9 cellular contexts compared by ENCODE assay signal in genomic region chr2:69774984-69775982, GRCh38. TPM values are rescaled to one million over a fixed set of nuclear protein-coding genes. Genes with fewer than 3 reads are reported as not detected.
A peak's percentile ranks its signal among the peaks of the same experiment; 100 is the strongest.
DNase-seq lines count a peak whose midpoint lies in the region; ATAC-seq and TF ChIP-seq lines count a peak whose summit lies in the region.
"Had no signal": no experiment of that assay in that cellular context is flagged by ENCODE, and none has a peak within 500 bp of the region (broad histone marks: within the 10 kb centered on the region; RNA-seq: fewer than 3 reads in every experiment).

No MANE protein-coding gene starts in this region.

- no peaks in the 10 kb centered on the region for H3K36me3 ChIP-seq in brain microvascular endothelial cell (replicated peaks)
- no peaks in the 10 kb centered on the region for H3K36me3 ChIP-seq in gastrocnemius medialis

- DNase-seq in brain microvascular endothelial cell (peak; percentile 51), gastrocnemius medialis (no peak), NCI-H187 (lab: John Stamatoyannopoulos, UW) (no peak), anterior cingulate cortex (lab: John Stamatoyannopoulos, UW) (no peak)
- DNase-seq: hypothalamus, NCI-H2029 treated with DMSO at 0.1 percent for 48 hours had no signal

- ATAC-seq in GM18861 (IDR thresholded peaks at IDR 0.05; ENCODE audit: unreplicated experiment) (peak; percentile 46), HG02759 (IDR thresholded peaks at IDR 0.05; ENCODE audit: unreplicated experiment) (peak; percentile 49), gastrocnemius medialis (no peak), GM21825 (IDR thresholded peaks at IDR 0.05; ENCODE audit: unreplicated experiment) (no peak)

- no peaks in the 10 kb centered on the region for H3K9me3 ChIP-seq in gastrocnemius medialis

- TF ChIP-seq CTCF in brain microvascular endothelial cell (IDR thresholded peaks at IDR 0.05; ENCODE audit: low read depth, low read length, missing control alignments) (no peak), gastrocnemius medialis (IDR thresholded peaks at IDR 0.05 in 4 of 5, conservative IDR thresholded peaks at IDR 0.05 in 1 of 5) (no peak)

- peaks cover 44 to 51% of the 10 kb centered on the region in 2 donors for H3K4me1 ChIP-seq in gastrocnemius medialis

- TF ChIP-seq POLR2A in gastrocnemius medialis (IDR thresholded peaks at IDR 0.05): no peak

- in situ Hi-C loops in brain microvascular endothelial cell (cut with HindIII; ENCODE audit: low pct_ligation_motif_present, low sequenced_read_pairs) (no loop called here), gastrocnemius medialis (cut with MboI; ENCODE audit: low sequenced_read_pairs in 4 of 4) (no loop called here)

- intact Hi-C loops in gastrocnemius medialis (cut with DNase I; ENCODE audit: low total_unique reads): loop anchor here (5.0 kb wide), 2 partner anchors 33 to 198 kb away; partner anchors contain the start of gene ANXA4

- H3K27ac ChIP-seq in brain microvascular endothelial cell: peak overlapping the region; percentile 48
- peak overlapping the region in 3 of 4 donors; percentile 94 to 97 (median 94) for H3K27ac ChIP-seq in gastrocnemius medialis

- H3K4me3 ChIP-seq in brain microvascular endothelial cell (ENCODE audit: low read depth, low read length) (no peak overlapping the region), gastrocnemius medialis (no peak overlapping the region)

- H3K27me3 ChIP-seq in brain microvascular endothelial cell (replicated peaks): no peaks in the 10 kb centered on the region
- no peaks in the 10 kb centered on the region for H3K27me3 ChIP-seq in gastrocnemius medialis

RNA-seq across cellular contexts. Expression of gene ANXA4, which starts 33.3 kb away (rescaled TPM):
- 10 to 100 TPM; 10.7 to 17.0 (median 15.8) TPM for total RNA-seq in gastrocnemius medialis

RNA-seq across cellular contexts. Expression of gene GMCL1, which starts 54.2 kb away (rescaled TPM):
- total RNA-seq in gastrocnemius medialis: 1 to 10 TPM; 2.0 to 3.3 (median 3.3) TPM

Comparison
In these comparisons a context has a peak if more than half of its experiments do, and no peak if none do; other contexts are left out.
1. ATAC-seq: peak in GM18861 (single experiment) and HG02759 (single experiment); none in gastrocnemius medialis (0 of 2) and GM21825 (single experiment).